In genomic region chr11:16770016-16770415, GRCh38 we compare ENCODE assay signal across 20 cellular contexts. TPM values are rescaled to one million over a fixed set of nuclear protein-coding genes. Genes with fewer than 3 reads are reported as not detected.
A peak's percentile ranks its signal among the peaks of the same experiment; 100 is the strongest.
DNase-seq lines count a peak whose midpoint lies in the region; ATAC-seq and TF ChIP-seq lines count a peak whose summit lies in the region.
"Had no signal": no experiment of that assay in that cellular context is flagged by ENCODE, and none has a peak within 500 bp of the region (broad histone marks: within the 10 kb centered on the region; RNA-seq: fewer than 3 reads in every experiment).

No MANE protein-coding gene starts in this region.

- WGBS in SK-N-SH (ENCODE audit: low lambda C conversion rate), result 39% methylated on average over 4 of the region's 11 CpGs
- WGBS in lower leg skin, 2 donors, result 81 to 85% methylated on average over 11 of the region's 11 CpGs

- H3K27me3 ChIP-seq in SK-N-SH (ENCODE audit: insufficient read depth), result no peaks in the 10 kb centered on the region

- TF ChIP-seq CTCF in SK-N-SH (IDR thresholded peaks at IDR 0.05) (no peak), lower leg skin (IDR thresholded peaks at IDR 0.05) (no peak)

- CTCF ChIA-PET in SK-N-SH (lab: Yijun Ruan, JAX), result interaction anchor here (1.5 to 6.2 kb wide), 2 partner anchors 9 to 16 kb away, joined by 3 to 46 read pairs; no protein-coding TSS in a partner anchor

- no peak overlapping the region for H3K9ac ChIP-seq in SK-N-SH
- H3K9ac ChIP-seq: GM23248 had no signal

- H3K4me2 ChIP-seq in SK-N-SH, result no peak overlapping the region
- H3K4me2 ChIP-seq: A549 had no signal

- no peaks in the 10 kb centered on the region for H3K9me2 ChIP-seq in SK-N-SH

- H3K9me3 ChIP-seq in SK-N-SH, result no peaks in the 10 kb centered on the region
- H3K9me3 ChIP-seq: A549 had no signal

- DNase-seq in SK-N-SH (peak; percentile 3), GM03348 (ENCODE audit: low spot score) (peak; percentile 1), lower leg skin (ENCODE audit: low spot score in 2 of 2) (peak; percentile 7 to 50), posterior vena cava (ENCODE audit: low spot score) (peak; percentile 68), NCI-H446 treated with DMSO at 0.1 percent for 48 hours (lab: John Stamatoyannopoulos, UW) (no peak), COLO668 (lab: John Stamatoyannopoulos, UW; ENCODE audit: unreplicated experiment) (no peak), SK-N-DZ (ENCODE audit: low spot score) (no peak)
- DNase-seq: AML-193; CD4-positive, alpha-beta T cell; DMS153; DMS79 treated with DMSO at 0.1 percent for 48 hours; GF-D8; GM23248; HCEC 1CT; IMR-90 had no signal

- no peaks in the 10 kb centered on the region for H4K20me1 ChIP-seq in SK-N-SH (ENCODE audit: insufficient read depth)

- ATAC-seq in SK-N-SH treated with all-trans-retinoic acid at 6 μM for 48 hours, result no peak
- ATAC-seq: A549 had no signal

- no peaks in the 10 kb centered on the region for H3K36me3 ChIP-seq in SK-N-SH (replicated peaks in 1 of 2; ENCODE audit: control insufficient read depth in 1 of 2, insufficient read depth in 2 of 2, low read length in 1 of 2)

- intact Hi-C loops in lower leg skin (cut with DNase I; ENCODE audit: low total_unique reads), result no loop called here
- intact Hi-C loops in posterior vena cava (cut with DNase I), result no loop called here

- no peak for TF ChIP-seq RAD21 in SK-N-SH (IDR thresholded peaks at IDR 0.05; ENCODE audit: low read length)

- TF ChIP-seq POLR2A in lower leg skin (IDR thresholded peaks at IDR 0.05), result no peak

- peaks cover 0 to 8% of the 10 kb centered on the region in 2 experiments; a peak in 1 of 4 replicates for H3K4me1 ChIP-seq in SK-N-SH (ENCODE audit: control insufficient read depth in 1 of 2, insufficient read depth in 2 of 2, low read depth in 1 of 2, low read length in 1 of 2)
- H3K4me1 ChIP-seq: A549 had no signal

- H3K4me3 ChIP-seq in SK-N-SH (ENCODE audit: low read depth in 2 of 2, low read length in 1 of 2) (no peak overlapping the region), lower leg skin (ENCODE audit: low read depth, poor library complexity, severe bottlenecking) (no peak overlapping the region)
- H3K4me3 ChIP-seq: A549, GM23248 had no signal

- H3K79me2 ChIP-seq in SK-N-SH (ENCODE audit: insufficient read depth), result no peaks in the 10 kb centered on the region

- H3F3A ChIP-seq in SK-N-SH (replicated peaks; ENCODE audit: insufficient read depth), result no peaks in the 10 kb centered on the region

- POLR2A ChIA-PET in SK-N-SH (lab: Yijun Ruan, JAX), result interaction anchor here (0.5 kb wide), 1 partner anchor 1327 kb away, joined by 3 read pairs; no protein-coding TSS in a partner anchor

- no peak overlapping the region for H2AFZ ChIP-seq in SK-N-SH (ENCODE audit: low read depth)
- H2AFZ ChIP-seq: GM23248 had no signal

- no peak overlapping the region for H3K27ac ChIP-seq in SK-N-SH (ENCODE audit: low read depth in 2 of 2, low read length in 1 of 2)
- H3K27ac ChIP-seq: 22Rv1, A549, C4-2B, GM23248, HL-60 had no signal

- TF ChIP-seq EP300 in SK-N-SH (IDR thresholded peaks at IDR 0.05; ENCODE audit: borderline replicate concordance in 1 of 2, low read depth in 1 of 2, low read length in 1 of 2), result no peak

TF ChIP-seq in SK-N-SH, 30 proteins besides CTCF, POLR2A, EP300 and RAD21:
- TF ChIP-seq ELF1 (IDR thresholded peaks at IDR 0.05) (no peak), JUND (IDR thresholded peaks at IDR 0.05) (no peak), RCOR1 (IDR thresholded peaks at IDR 0.05; ENCODE audit: low read length) (no peak), NFIC (IDR thresholded peaks at IDR 0.05; ENCODE audit: borderline replicate concordance) (no peak), EZH2phosphoT487 (IDR thresholded peaks at IDR 0.05; ENCODE audit: borderline replicate concordance, low read depth) (no peak), MXI1 (IDR thresholded peaks at IDR 0.05; ENCODE audit: low read depth, low read length) (no peak), POLR2AphosphoS5 (IDR thresholded peaks at IDR 0.05; ENCODE audit: low read depth, low read length) (no peak), FOXM1 (IDR thresholded peaks at IDR 0.05; ENCODE audit: low read depth) (no peak)

TF ChIP-seq in SK-N-SH treated with all-trans-retinoic acid at 6 μM for 48 hours, 23 proteins besides CTCF, POLR2A, EP300 and RAD21:
- TF ChIP-seq TCF4 (CRISPR knock-in tag; IDR thresholded peaks at IDR 0.05; ENCODE audit: borderline replicate concordance), result no peak
- TF ChIP-seq OSR1 (CRISPR knock-in tag; IDR thresholded peaks at IDR 0.05), result no peak
- no peak for TF ChIP-seq ZFP30 (CRISPR knock-in tag; IDR thresholded peaks at IDR 0.05)
- TF ChIP-seq ZNF8 (CRISPR knock-in tag; IDR thresholded peaks at IDR 0.05), result no peak
- no peak for TF ChIP-seq PPARA (CRISPR knock-in tag; IDR thresholded peaks at IDR 0.05; ENCODE audit: borderline replicate concordance)
- TF ChIP-seq ARNTL (CRISPR knock-in tag; IDR thresholded peaks at IDR 0.05; ENCODE audit: borderline replicate concordance, low read depth), result no peak
- TF ChIP-seq ZNF565 (CRISPR knock-in tag; conservative IDR thresholded peaks at IDR 0.05; ENCODE audit: low read depth), result no peak
- no peak for TF ChIP-seq GLIS3 (CRISPR knock-in tag; IDR thresholded peaks at IDR 0.05)
- no peak for TF ChIP-seq CREB5 (CRISPR knock-in tag; IDR thresholded peaks at IDR 0.05; ENCODE audit: low read depth)
- TF ChIP-seq ZC3H10 (CRISPR knock-in tag; IDR thresholded peaks at IDR 0.05), result no peak
- no peak for TF ChIP-seq TOX (CRISPR knock-in tag; IDR thresholded peaks at IDR 0.05; ENCODE audit: borderline replicate concordance)
- TF ChIP-seq ISL1 (CRISPR knock-in tag; IDR thresholded peaks at IDR 0.05), result no peak

RNA-seq across cellular contexts. Expression of gene C11orf58, which starts 31.6 kb away (rescaled TPM):
- polyA plus RNA-seq in SK-N-SH (2012; rRNA removed), result 94.4 and 150 TPM in 2 replicates
- 128 and 267 TPM in 2 replicates for polyA plus RNA-seq in SK-N-SH (2012; cell fraction: cytosol; rRNA removed)
- polyA plus RNA-seq in SK-N-SH (2012; cell fraction: nucleus; rRNA removed), result 48.2 and 72.3 TPM in 2 replicates
- total RNA-seq in lower leg skin, result 100 to 1,000 TPM; 109 to 168 (median 154) TPM
- total RNA-seq in posterior vena cava, result 100 to 1,000 TPM; 100 to 101 TPM
- 145 and 155 TPM in 2 replicates for polyA plus RNA-seq in SK-N-DZ (2014; cell fraction: cytosol; rRNA removed)
- polyA plus RNA-seq in SK-N-DZ (2014; cell fraction: nucleus; rRNA removed), result 113 and 143 TPM in 2 replicates

Comparison
In these comparisons a context has a peak if more than half of its experiments do, and no peak if none do; other contexts are left out.
1. DNase-seq: peak in SK-N-SH (single experiment), GM03348 (single experiment), lower leg skin (2 of 2) and posterior vena cava (single experiment); none in NCI-H446 treated with DMSO at 0.1 percent for 48 hours (single experiment), COLO668 (single experiment) and SK-N-DZ (single experiment).